Comparison of ENCODE assay signal across 8 cellular contexts in genomic region chrX:70769659-70770232, GRCh38.
DNase-seq lines count a peak whose midpoint lies in the region; ATAC-seq and TF ChIP-seq lines count a peak whose summit lies in the region.

No MANE protein-coding gene starts in this region.

- no peaks in the 10 kb centered on the region for H3K36me3 Mint-ChIP-seq in stimulated activated effector memory CD8-positive, alpha-beta T cell treated with anti-CD3 and anti-CD28 coated beads, Interleukin-12 subunit alpha, Interleukin-12 subunit beta, amount 100 ng/mL, for 72 hours

- no peak for TF ChIP-seq EP300 in suprapubic skin (IDR thresholded peaks at IDR 0.05)

- H3K27ac ChIP-seq in KMS-11 (no peak overlapping the region), suprapubic skin (no peak overlapping the region)

- H3K9me3 ChIP-seq in suprapubic skin, result no peaks in the 10 kb centered on the region

- H3K4me2 ChIP-seq in KMS-11, result no peak overlapping the region

- DNase-seq in DMS53 treated with DMSO at 0.1 percent for 48 hours (lab: John Stamatoyannopoulos, UW; ENCODE audit: unreplicated experiment) (peak; percentile 18), astrocyte of the hippocampus (ENCODE audit: low read depth, low spot score) (peak; percentile 6), lung microvascular endothelial cell (ENCODE audit: low read depth in 2 of 2) (peak; percentile 2 to 16), T1000 (lab: John Stamatoyannopoulos, UW) (no peak), suprapubic skin (ENCODE audit: low spot score in 2 of 2) (no peak)
- no peak for DNase-seq in stimulated activated effector memory CD8-positive, alpha-beta T cell treated with anti-CD3 and anti-CD28 coated beads, Interleukin-12 subunit alpha, Interleukin-12 subunit beta, amount 100 ng/mL, for 72 hours (ENCODE audit: low spot score in 2 of 2)

- H3K27ac Mint-ChIP-seq in stimulated activated effector memory CD8-positive, alpha-beta T cell treated with anti-CD3 and anti-CD28 coated beads, Interleukin-12 subunit alpha, Interleukin-12 subunit beta, amount 100 ng/mL, for 72 hours, result no peak overlapping the region

- H3K4me1 ChIP-seq in KMS-11 (ENCODE audit: low read depth, poor library complexity, severe bottlenecking), result no peaks in the 10 kb centered on the region
- no peaks in the 10 kb centered on the region for H3K4me1 ChIP-seq in suprapubic skin

- no peak overlapping the region for H3K9ac ChIP-seq in KMS-11

- H4K20me1 ChIP-seq in KMS-11 (ENCODE audit: insufficient read depth), result no peaks in the 10 kb centered on the region

- H3K36me3 ChIP-seq in KMS-11 (ENCODE audit: insufficient read depth), result no peaks in the 10 kb centered on the region
- no peaks in the 10 kb centered on the region for H3K36me3 ChIP-seq in suprapubic skin

- TF ChIP-seq CTCF in KMS-11 (conservative IDR thresholded peaks at IDR 0.05; ENCODE audit: low read depth, low read length) (peak; percentile 69), suprapubic skin (IDR thresholded peaks at IDR 0.05) (no peak)

- 24% methylated on average over 3 of the region's 3 CpGs for WGBS in suprapubic skin

- no peaks in the 10 kb centered on the region for H3K79me2 ChIP-seq in KMS-11 (ENCODE audit: insufficient read depth, low read depth)

- H3K9me3 Mint-ChIP-seq in stimulated activated effector memory CD8-positive, alpha-beta T cell treated with anti-CD3 and anti-CD28 coated beads, Interleukin-12 subunit alpha, Interleukin-12 subunit beta, amount 100 ng/mL, for 72 hours, result no peaks in the 10 kb centered on the region

- H3K4me1 Mint-ChIP-seq in stimulated activated effector memory CD8-positive, alpha-beta T cell treated with anti-CD3 and anti-CD28 coated beads, Interleukin-12 subunit alpha, Interleukin-12 subunit beta, amount 100 ng/mL, for 72 hours, result no peaks in the 10 kb centered on the region

- no peak overlapping the region for H3K4me3 Mint-ChIP-seq in stimulated activated effector memory CD8-positive, alpha-beta T cell treated with anti-CD3 and anti-CD28 coated beads, Interleukin-12 subunit alpha, Interleukin-12 subunit beta, amount 100 ng/mL, for 72 hours

- no peak for ATAC-seq in GM19351 (IDR thresholded peaks at IDR 0.05; ENCODE audit: unreplicated experiment)
- ATAC-seq in stimulated activated effector memory CD8-positive, alpha-beta T cell treated with anti-CD3 and anti-CD28 coated beads, Interleukin-12 subunit alpha, Interleukin-12 subunit beta, amount 100 ng/mL, for 72 hours, result no peak

- no peak overlapping the region for H3K4me3 ChIP-seq in KMS-11 (IDR thresholded peaks at IDR 0.05; ENCODE audit: insufficient read depth, low read depth, low read length)
- H3K4me3 ChIP-seq in suprapubic skin, result no peak overlapping the region

- H2AFZ ChIP-seq in KMS-11 (ENCODE audit: low read depth), result no peak overlapping the region

- no peak for TF ChIP-seq POLR2A in suprapubic skin (IDR thresholded peaks at IDR 0.05)

- H3K27me3 ChIP-seq in KMS-11 (ENCODE audit: insufficient read depth, low read depth) (no peaks in the 10 kb centered on the region), suprapubic skin (no peaks in the 10 kb centered on the region)

Comparison
In these comparisons a context has a peak if more than half of its experiments do, and no peak if none do; other contexts are left out.
1. DNase-seq: peak in DMS53 treated with DMSO at 0.1 percent for 48 hours (single experiment), astrocyte of the hippocampus (single experiment) and lung microvascular endothelial cell (2 of 2); none in stimulated activated effector memory CD8-positive, alpha-beta T cell treated with anti-CD3 and anti-CD28 coated beads, Interleukin-12 subunit alpha, Interleukin-12 subunit beta, amount 100 ng/mL, for 72 hours (0 of 2), T1000 (single experiment) and suprapubic skin (0 of 2).